In the genomic region with DNA sequence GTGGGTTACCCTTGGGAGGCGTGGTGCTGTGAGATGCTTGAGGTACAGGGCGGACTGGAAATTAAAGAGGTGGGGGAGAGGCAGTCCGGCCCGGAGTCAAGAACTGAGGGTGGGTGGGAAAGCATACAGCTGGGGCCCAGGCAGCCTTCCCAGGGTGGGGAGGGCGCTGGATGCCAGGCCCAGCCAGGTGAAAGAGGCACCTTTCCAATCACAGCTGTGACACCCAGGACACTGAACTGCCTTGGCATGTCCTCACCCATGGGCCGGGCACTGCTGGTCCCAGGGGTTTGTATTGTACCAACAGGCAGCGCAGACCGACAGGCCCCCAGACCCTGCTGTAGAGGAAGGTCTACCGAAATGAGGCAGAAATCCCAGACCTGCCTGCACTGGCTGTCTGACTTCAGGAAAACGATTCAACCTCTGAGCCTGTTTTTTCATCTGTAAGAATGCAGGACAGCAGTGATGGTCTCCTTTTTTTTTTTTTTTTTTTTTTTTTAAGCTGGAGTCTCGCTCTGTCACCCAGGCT, we compare ENCODE assay signal across 1 cellular context.
TF ChIP-seq lines count a peak whose summit lies in the region.

No MANE protein-coding gene starts in this region.

TF ChIP-seq in WTC11, 78 proteins besides CTCF, POLR2A, EP300 and RAD21:
- TF ChIP-seq, protein P1, sequence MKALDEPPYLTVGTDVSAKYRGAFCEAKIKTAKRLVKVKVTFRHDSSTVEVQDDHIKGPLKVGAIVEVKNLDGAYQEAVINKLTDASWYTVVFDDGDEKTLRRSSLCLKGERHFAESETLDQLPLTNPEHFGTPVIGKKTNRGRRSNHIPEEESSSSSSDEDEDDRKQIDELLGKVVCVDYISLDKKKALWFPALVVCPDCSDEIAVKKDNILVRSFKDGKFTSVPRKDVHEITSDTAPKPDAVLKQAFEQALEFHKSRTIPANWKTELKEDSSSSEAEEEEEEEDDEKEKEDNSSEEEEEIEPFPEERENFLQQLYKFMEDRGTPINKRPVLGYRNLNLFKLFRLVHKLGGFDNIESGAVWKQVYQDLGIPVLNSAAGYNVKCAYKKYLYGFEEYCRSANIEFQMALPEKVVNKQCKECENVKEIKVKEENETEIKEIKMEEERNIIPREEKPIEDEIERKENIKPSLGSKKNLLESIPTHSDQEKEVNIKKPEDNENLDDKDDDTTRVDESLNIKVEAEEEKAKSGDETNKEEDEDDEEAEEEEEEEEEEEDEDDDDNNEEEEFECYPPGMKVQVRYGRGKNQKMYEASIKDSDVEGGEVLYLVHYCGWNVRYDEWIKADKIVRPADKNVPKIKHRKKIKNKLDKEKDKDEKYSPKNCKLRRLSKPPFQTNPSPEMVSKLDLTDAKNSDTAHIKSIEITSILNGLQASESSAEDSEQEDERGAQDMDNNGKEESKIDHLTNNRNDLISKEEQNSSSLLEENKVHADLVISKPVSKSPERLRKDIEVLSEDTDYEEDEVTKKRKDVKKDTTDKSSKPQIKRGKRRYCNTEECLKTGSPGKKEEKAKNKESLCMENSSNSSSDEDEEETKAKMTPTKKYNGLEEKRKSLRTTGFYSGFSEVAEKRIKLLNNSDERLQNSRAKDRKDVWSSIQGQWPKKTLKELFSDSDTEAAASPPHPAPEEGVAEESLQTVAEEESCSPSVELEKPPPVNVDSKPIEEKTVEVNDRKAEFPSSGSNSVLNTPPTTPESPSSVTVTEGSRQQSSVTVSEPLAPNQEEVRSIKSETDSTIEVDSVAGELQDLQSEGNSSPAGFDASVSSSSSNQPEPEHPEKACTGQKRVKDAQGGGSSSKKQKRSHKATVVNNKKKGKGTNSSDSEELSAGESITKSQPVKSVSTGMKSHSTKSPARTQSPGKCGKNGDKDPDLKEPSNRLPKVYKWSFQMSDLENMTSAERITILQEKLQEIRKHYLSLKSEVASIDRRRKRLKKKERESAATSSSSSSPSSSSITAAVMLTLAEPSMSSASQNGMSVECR (CRISPR knock-in tag; IDR thresholded peaks at IDR 0.05; ENCODE audit: borderline replicate concordance): no peak
- TF ChIP-seq ZNF416 (CRISPR knock-in tag; IDR thresholded peaks at IDR 0.05): no peak
- TF ChIP-seq ZNF281 (CRISPR knock-in tag; IDR thresholded peaks at IDR 0.05): no peak
TF ChIP-seq in WTC11: peak in this region for 0.
